1 cellular context compared by ENCODE assay signal in the genomic region with DNA sequence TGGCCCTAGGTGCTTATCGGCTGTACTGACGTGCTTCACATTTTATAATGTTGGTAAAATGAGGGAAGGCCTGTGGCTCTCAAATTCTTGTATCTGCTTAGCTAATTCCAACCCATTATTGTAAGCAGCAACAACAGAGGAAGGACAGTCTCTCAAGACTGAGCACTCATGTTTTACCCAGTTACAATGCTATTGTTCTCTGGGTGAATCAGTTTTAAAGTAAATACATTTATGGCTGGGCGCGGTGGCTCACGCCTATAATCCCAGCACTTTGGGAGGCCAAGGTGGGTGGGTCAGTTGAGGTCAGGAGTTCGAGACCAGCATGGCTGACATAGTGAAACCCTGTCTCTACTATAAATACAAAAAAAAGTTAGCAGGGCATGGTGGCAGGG.
TF ChIP-seq lines count a peak whose summit lies in the region.

No MANE protein-coding gene starts in this region.

TF ChIP-seq in SK-N-SH treated with all-trans-retinoic acid at 6 μM for 48 hours, 23 proteins besides CTCF, POLR2A, EP300 and RAD21 (continued from another document):
- TF ChIP-seq, protein P1, sequence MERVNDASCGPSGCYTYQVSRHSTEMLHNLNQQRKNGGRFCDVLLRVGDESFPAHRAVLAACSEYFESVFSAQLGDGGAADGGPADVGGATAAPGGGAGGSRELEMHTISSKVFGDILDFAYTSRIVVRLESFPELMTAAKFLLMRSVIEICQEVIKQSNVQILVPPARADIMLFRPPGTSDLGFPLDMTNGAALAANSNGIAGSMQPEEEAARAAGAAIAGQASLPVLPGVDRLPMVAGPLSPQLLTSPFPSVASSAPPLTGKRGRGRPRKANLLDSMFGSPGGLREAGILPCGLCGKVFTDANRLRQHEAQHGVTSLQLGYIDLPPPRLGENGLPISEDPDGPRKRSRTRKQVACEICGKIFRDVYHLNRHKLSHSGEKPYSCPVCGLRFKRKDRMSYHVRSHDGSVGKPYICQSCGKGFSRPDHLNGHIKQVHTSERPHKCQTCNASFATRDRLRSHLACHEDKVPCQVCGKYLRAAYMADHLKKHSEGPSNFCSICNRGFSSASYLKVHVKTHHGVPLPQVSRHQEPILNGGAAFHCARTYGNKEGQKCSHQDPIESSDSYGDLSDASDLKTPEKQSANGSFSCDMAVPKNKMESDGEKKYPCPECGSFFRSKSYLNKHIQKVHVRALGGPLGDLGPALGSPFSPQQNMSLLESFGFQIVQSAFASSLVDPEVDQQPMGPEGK (CRISPR knock-in tag; IDR thresholded peaks at IDR 0.05; ENCODE audit: borderline replicate concordance) = no peak
- TF ChIP-seq RARB (CRISPR knock-in tag; IDR thresholded peaks at IDR 0.05) (no peak), GLIS3 (CRISPR knock-in tag; IDR thresholded peaks at IDR 0.05) (no peak), ZC3H10 (CRISPR knock-in tag; IDR thresholded peaks at IDR 0.05) (no peak), ZFP30 (CRISPR knock-in tag; IDR thresholded peaks at IDR 0.05) (no peak)
- TF ChIP-seq, protein P2, sequence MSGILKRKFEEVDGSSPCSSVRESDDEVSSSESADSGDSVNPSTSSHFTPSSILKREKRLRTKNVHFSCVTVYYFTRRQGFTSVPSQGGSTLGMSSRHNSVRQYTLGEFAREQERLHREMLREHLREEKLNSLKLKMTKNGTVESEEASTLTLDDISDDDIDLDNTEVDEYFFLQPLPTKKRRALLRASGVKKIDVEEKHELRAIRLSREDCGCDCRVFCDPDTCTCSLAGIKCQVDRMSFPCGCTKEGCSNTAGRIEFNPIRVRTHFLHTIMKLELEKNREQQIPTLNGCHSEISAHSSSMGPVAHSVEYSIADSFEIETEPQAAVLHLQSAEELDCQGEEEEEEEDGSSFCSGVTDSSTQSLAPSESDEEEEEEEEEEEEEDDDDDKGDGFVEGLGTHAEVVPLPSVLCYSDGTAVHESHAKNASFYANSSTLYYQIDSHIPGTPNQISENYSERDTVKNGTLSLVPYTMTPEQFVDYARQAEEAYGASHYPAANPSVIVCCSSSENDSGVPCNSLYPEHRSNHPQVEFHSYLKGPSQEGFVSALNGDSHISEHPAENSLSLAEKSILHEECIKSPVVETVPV (CRISPR knock-in tag; IDR thresholded peaks at IDR 0.05) = no peak
